ENCODE assay signal across 9 cellular contexts in genomic region chr11:70900540-70900939, GRCh38.
"Had no signal": no experiment of that assay in that cellular context is flagged by ENCODE, and none has a peak within 500 bp of the region (broad histone marks: within the 10 kb centered on the region; RNA-seq: fewer than 3 reads in every experiment).

No MANE protein-coding gene starts in this region.

- ATAC-seq: stimulated activated effector memory CD8-positive, alpha-beta T cell treated with anti-CD3 and anti-CD28 coated beads, Interleukin-12 subunit alpha, Interleukin-12 subunit beta, amount 100 ng/mL, for 72 hours; T-helper 17 cell had no signal

- DNase-seq: activated CD4-positive, alpha-beta memory T cell treated with anti-CD3 and anti-CD28 coated beads for 36 hours; activated naive CD4-positive, alpha-beta T cell treated with anti-CD3 and anti-CD28 coated beads, Interleukin-2, amount 50 U/mL, for 16 hours; activated T-cell treated with anti-CD3 and anti-CD28 coated beads, Interleukin-2, amount 50 U/mL, for 24 hours; adrenal gland; erythroblast; substantia nigra; T-helper 17 cell; WERI-Rb-1 had no signal
